1 cellular context compared by ENCODE assay signal in the genomic region with DNA sequence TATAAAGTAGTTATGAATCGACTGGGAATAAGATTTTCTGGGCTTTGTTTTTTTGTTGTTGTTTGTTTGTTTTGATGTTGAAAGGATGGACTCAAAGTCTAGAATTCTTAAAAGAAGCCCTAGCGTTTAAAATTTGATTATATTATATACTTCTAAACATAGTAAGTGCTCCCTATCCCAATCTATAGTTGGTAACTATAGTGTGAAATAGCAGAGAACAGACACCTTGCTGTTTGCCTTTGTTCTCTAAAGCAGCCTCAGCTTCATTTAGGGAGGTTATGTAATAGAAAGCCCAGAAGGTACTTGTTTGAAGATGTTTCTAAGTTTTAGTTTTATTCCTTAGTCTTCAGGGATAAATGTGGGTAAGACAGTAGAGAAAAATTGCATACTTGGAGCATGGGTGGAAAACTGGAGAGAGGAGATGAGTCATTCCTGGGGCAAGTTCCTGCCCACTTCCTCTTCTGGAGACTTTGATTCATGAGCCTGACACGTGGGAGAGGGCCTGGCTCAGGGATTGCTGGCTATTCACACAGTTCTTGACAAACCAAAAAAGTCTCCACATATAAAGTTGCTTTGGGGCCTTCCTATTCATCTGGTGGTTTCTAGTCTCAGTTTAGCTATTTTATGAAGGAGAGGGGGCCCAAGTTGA.
TF ChIP-seq lines count a peak whose summit lies in the region.

No MANE protein-coding gene starts in this region.

TF ChIP-seq in HepG2, 621 proteins besides CTCF, POLR2A, EP300 and RAD21 (continued from another document and continues in another):
- TF ChIP-seq HNF1B (CRISPR knock-in tag; IDR thresholded peaks at IDR 0.05) = no peak
- peak; percentile 86; the same call in 1 of the 2 replicates for TF ChIP-seq ZNF441 (CRISPR knock-in tag; IDR thresholded peaks at IDR 0.05; ENCODE audit: borderline replicate concordance)
- peak; percentile 77; the same call in 1 of the 2 replicates for TF ChIP-seq ZNF607 (CRISPR knock-in tag; IDR thresholded peaks at IDR 0.05; ENCODE audit: borderline replicate concordance)
- TF ChIP-seq DNMT3B (CRISPR knock-in tag; conservative IDR thresholded peaks at IDR 0.05) = peak; percentile 96; the same call in 1 of the 2 replicates
- 0 out of 2 replicates have a peak, but pooled peaks have one; percentile 70 for TF ChIP-seq ZNF567 (CRISPR knock-in tag; IDR thresholded peaks at IDR 0.05; ENCODE audit: borderline replicate concordance)
- TF ChIP-seq, protein P1, sequence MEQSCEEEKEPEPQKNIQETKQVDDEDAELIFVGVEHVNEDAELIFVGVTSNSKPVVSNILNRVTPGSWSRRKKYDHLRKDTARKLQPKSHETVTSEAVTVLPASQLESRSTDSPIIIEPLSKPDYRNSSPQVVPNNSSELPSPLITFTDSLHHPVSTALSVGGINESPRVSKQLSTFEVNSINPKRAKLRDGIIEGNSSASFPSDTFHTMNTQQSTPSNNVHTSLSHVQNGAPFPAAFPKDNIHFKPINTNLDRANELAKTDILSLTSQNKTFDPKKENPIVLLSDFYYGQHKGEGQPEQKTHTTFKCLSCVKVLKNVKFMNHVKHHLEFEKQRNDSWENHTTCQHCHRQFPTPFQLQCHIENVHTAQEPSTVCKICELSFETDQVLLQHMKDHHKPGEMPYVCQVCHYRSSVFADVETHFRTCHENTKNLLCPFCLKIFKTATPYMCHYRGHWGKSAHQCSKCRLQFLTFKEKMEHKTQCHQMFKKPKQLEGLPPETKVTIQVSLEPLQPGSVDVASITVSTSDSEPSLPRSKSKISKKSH (CRISPR knock-in tag; IDR thresholded peaks at IDR 0.05; ENCODE audit: borderline replicate concordance) = no peak
- no peak for TF ChIP-seq ZNF121 (CRISPR knock-in tag; IDR thresholded peaks at IDR 0.05)
- TF ChIP-seq ZNF770 (CRISPR knock-in tag; IDR thresholded peaks at IDR 0.05) = no peak
- TF ChIP-seq SMAD3 (CRISPR knock-in tag; IDR thresholded peaks at IDR 0.05) = 0 out of 2 replicates have a peak, but pooled peaks have one; percentile 53
- TF ChIP-seq XRCC5 (optimal IDR thresholded peaks at IDR 0.05; ENCODE audit: low read length) = no peak
- no peak for TF ChIP-seq MBNL3 (CRISPR knock-in tag; conservative IDR thresholded peaks at IDR 0.05)
- peak; percentile 96 for TF ChIP-seq ETV5 (CRISPR knock-in tag; IDR thresholded peaks at IDR 0.05; ENCODE audit: borderline replicate concordance)
- TF ChIP-seq KLF6 (CRISPR knock-in tag; IDR thresholded peaks at IDR 0.05) = peak; percentile 73; the same call in 1 of the 2 replicates
- TF ChIP-seq, protein P2, sequence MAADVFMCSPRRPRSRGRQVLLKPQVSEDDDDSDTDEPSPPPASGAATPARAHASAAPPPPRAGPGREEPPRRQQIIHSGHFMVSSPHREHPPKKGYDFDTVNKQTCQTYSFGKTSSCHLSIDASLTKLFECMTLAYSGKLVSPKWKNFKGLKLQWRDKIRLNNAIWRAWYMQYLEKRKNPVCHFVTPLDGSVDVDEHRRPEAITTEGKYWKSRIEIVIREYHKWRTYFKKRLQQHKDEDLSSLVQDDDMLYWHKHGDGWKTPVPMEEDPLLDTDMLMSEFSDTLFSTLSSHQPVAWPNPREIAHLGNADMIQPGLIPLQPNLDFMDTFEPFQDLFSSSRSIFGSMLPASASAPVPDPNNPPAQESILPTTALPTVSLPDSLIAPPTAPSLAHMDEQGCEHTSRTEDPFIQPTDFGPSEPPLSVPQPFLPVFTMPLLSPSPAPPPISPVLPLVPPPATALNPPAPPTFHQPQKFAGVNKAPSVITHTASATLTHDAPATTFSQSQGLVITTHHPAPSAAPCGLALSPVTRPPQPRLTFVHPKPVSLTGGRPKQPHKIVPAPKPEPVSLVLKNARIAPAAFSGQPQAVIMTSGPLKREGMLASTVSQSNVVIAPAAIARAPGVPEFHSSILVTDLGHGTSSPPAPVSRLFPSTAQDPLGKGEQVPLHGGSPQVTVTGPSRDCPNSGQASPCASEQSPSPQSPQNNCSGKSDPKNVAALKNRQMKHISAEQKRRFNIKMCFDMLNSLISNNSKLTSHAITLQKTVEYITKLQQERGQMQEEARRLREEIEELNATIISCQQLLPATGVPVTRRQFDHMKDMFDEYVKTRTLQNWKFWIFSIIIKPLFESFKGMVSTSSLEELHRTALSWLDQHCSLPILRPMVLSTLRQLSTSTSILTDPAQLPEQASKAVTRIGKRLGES (CRISPR knock-in tag; IDR thresholded peaks at IDR 0.05; ENCODE audit: borderline replicate concordance) = peak; percentile 84; the same call in 1 of the 2 replicates
- no peak for TF ChIP-seq TRAFD1 (CRISPR knock-in tag; IDR thresholded peaks at IDR 0.05; ENCODE audit: borderline replicate concordance)
- 0 out of 2 replicates have a peak, but pooled peaks have one; percentile 41 for TF ChIP-seq ZSCAN25 (CRISPR knock-in tag; IDR thresholded peaks at IDR 0.05)
- TF ChIP-seq BRCA1 (CRISPR knock-in tag; IDR thresholded peaks at IDR 0.05) = no peak
- TF ChIP-seq ZSCAN20 (CRISPR knock-in tag; IDR thresholded peaks at IDR 0.05; ENCODE audit: borderline replicate concordance) = no peak; the same call in 1 of the 2 replicates
- TF ChIP-seq, protein P3, sequence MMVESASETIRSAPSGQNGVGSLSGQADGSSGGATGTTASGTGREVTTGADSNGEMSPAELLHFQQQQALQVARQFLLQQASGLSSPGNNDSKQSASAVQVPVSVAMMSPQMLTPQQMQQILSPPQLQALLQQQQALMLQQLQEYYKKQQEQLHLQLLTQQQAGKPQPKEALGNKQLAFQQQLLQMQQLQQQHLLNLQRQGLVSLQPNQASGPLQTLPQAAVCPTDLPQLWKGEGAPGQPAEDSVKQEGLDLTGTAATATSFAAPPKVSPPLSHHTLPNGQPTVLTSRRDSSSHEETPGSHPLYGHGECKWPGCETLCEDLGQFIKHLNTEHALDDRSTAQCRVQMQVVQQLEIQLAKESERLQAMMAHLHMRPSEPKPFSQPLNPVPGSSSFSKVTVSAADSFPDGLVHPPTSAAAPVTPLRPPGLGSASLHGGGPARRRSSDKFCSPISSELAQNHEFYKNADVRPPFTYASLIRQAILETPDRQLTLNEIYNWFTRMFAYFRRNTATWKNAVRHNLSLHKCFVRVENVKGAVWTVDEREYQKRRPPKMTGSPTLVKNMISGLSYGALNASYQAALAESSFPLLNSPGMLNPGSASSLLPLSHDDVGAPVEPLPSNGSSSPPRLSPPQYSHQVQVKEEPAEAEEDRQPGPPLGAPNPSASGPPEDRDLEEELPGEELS (CRISPR knock-in tag; IDR thresholded peaks at IDR 0.05) = peak; percentile 62
- TF ChIP-seq ELF4 (CRISPR knock-in tag; IDR thresholded peaks at IDR 0.05; ENCODE audit: borderline replicate concordance) = no peak
- no peak for TF ChIP-seq RBFOX2 (IDR thresholded peaks at IDR 0.05; ENCODE audit: low read depth, low read length)
- TF ChIP-seq, protein P4, sequence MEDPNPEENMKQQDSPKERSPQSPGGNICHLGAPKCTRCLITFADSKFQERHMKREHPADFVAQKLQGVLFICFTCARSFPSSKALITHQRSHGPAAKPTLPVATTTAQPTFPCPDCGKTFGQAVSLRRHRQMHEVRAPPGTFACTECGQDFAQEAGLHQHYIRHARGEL (CRISPR knock-in tag; IDR thresholded peaks at IDR 0.05) = no peak
- TF ChIP-seq HNF4G (IDR thresholded peaks at IDR 0.05; ENCODE audit: borderline replicate concordance, low read depth, low read length) = peak; percentile 34; the same call in 1 of the 2 replicates
- peak; percentile 58; the same call in 1 of the 2 replicates for TF ChIP-seq HNF4G (CRISPR knock-in tag; IDR thresholded peaks at IDR 0.05; ENCODE audit: borderline replicate concordance, low read depth)
- peak; percentile 62; the same call in 1 of the 2 replicates for TF ChIP-seq MXD4 (CRISPR knock-in tag; IDR thresholded peaks at IDR 0.05)
- peak; percentile 51; the same call in 1 of the 2 replicates for TF ChIP-seq TARDBP (CRISPR knock-in tag; IDR thresholded peaks at IDR 0.05)
- no peak for TF ChIP-seq NR2F6 (IDR thresholded peaks at IDR 0.05)
- TF ChIP-seq NR2F6 (CRISPR knock-in tag; IDR thresholded peaks at IDR 0.05) = no peak
- no peak for TF ChIP-seq MATR3 (CRISPR knock-in tag; IDR thresholded peaks at IDR 0.05)
- TF ChIP-seq, protein P5, sequence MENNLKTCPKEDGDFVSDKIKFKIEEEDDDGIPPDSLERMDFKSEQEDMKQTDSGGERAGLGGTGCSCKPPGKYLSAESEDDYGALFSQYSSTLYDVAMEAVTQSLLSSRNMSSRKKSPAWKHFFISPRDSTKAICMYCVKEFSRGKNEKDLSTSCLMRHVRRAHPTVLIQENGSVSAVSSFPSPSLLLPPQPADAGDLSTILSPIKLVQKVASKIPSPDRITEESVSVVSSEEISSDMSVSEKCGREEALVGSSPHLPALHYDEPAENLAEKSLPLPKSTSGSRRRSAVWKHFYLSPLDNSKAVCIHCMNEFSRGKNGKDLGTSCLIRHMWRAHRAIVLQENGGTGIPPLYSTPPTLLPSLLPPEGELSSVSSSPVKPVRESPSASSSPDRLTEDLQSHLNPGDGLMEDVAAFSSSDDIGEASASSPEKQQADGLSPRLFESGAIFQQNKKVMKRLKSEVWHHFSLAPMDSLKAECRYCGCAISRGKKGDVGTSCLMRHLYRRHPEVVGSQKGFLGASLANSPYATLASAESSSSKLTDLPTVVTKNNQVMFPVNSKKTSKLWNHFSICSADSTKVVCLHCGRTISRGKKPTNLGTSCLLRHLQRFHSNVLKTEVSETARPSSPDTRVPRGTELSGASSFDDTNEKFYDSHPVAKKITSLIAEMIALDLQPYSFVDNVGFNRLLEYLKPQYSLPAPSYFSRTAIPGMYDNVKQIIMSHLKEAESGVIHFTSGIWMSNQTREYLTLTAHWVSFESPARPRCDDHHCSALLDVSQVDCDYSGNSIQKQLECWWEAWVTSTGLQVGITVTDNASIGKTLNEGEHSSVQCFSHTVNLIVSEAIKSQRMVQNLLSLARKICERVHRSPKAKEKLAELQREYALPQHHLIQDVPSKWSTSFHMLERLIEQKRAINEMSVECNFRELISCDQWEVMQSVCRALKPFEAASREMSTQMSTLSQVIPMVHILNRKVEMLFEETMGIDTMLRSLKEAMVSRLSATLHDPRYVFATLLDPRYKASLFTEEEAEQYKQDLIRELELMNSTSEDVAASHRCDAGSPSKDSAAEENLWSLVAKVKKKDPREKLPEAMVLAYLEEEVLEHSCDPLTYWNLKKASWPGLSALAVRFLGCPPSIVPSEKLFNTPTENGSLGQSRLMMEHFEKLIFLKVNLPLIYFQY (CRISPR knock-in tag; IDR thresholded peaks at IDR 0.05; ENCODE audit: borderline replicate concordance) = peak; percentile 59; the same call in 1 of the 2 replicates
- no peak for TF ChIP-seq SIX4 (CRISPR knock-in tag; IDR thresholded peaks at IDR 0.05)
- no peak; the same call in 1 of the 2 replicates for TF ChIP-seq ZNF775 (CRISPR knock-in tag; IDR thresholded peaks at IDR 0.05; ENCODE audit: borderline replicate concordance)
- TF ChIP-seq MTF1 (CRISPR knock-in tag; IDR thresholded peaks at IDR 0.05) = no peak
- TF ChIP-seq GABPA (IDR thresholded peaks at IDR 0.05; ENCODE audit: low read depth, low read length) = no peak
- TF ChIP-seq GABPA (CRISPR knock-in tag; IDR thresholded peaks at IDR 0.05; ENCODE audit: low read depth) = peak; percentile 77
- TF ChIP-seq DDIT3 (CRISPR knock-in tag; IDR thresholded peaks at IDR 0.05) = no peak
- peak; percentile 66; the same call in 1 of the 2 replicates for TF ChIP-seq SOX5 (CRISPR knock-in tag; IDR thresholded peaks at IDR 0.05; ENCODE audit: borderline replicate concordance)
- TF ChIP-seq ZBTB37 (CRISPR knock-in tag; IDR thresholded peaks at IDR 0.05) = no peak
- no peak for TF ChIP-seq GTF2F1 (IDR thresholded peaks at IDR 0.05; ENCODE audit: low read length)
- TF ChIP-seq ZNF260 (CRISPR knock-in tag; IDR thresholded peaks at IDR 0.05; ENCODE audit: borderline replicate concordance, low read depth) = no peak
